Comparison of ENCODE assay signal across 22 cellular contexts in the genomic region with DNA sequence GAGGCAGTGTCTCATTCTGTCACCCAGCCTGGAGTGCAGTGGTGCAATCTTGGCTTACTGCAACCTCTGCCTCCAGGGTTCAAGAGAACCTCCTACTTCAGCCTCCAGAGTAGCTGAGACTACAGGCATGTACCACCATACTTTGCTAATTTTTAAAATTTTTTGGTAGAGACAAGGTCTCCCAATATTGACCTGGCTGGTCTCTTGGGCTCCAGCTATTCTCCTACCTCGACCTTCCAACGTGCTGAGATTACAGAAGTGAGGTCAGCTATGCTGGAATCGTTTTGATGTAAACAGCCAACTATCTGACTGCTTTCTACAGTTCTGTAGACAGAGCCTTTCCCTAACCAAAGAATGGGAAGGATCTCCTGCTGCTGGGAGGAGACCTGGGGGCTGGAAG.
"Had no signal": no experiment of that assay in that cellular context is flagged by ENCODE, and none has a peak within 500 bp of the region (broad histone marks: within the 10 kb centered on the region; RNA-seq: fewer than 3 reads in every experiment).

No MANE protein-coding gene starts in this region.

- H3K4me3 Mint-ChIP-seq: immature natural killer cell, mesothelial cell of epicardium, naive B cell had no signal

- H3K79me2 ChIP-seq: hepatocyte had no signal

- H3K27me3 ChIP-seq: esophagus muscularis mucosa, foreskin keratinocyte had no signal

- DNase-seq: dermis blood vessel endothelial cell; dorsolateral prefrontal cortex; effector CD4-positive, alpha-beta T cell; effector memory CD4-positive, alpha-beta T cell; foreskin keratinocyte; heart left ventricle; hypothalamus; immature natural killer cell; islet precursor cell; kidney; kidney glomerular epithelial cell; left colon; left ventricle myocardium inferior; lower lobe of right lung; mucosa of descending colon; naive B cell had no signal

- H3K36me3 ChIP-seq: esophagus muscularis mucosa, gastroesophageal sphincter, heart left ventricle, left ventricle myocardium inferior, lower lobe of right lung had no signal

- H3K36me3 Mint-ChIP-seq: immature natural killer cell, mesothelial cell of epicardium, naive B cell had no signal

- H3K4me2 ChIP-seq: hepatocyte had no signal

- H3K9me3 ChIP-seq: esophagus muscularis mucosa, gastroesophageal sphincter, heart left ventricle, left ventricle myocardium inferior, lower lobe of right lung, mucosa of descending colon had no signal

- H3K27ac ChIP-seq: coronary artery, dorsolateral prefrontal cortex, esophagus muscularis mucosa, foreskin keratinocyte, gastroesophageal sphincter, heart left ventricle, hepatocyte, left ventricle myocardium inferior, lower lobe of right lung had no signal

- H2AFZ ChIP-seq: hepatocyte had no signal

- H3K4me1 ChIP-seq: esophagus muscularis mucosa, gastroesophageal sphincter, heart left ventricle, left ventricle myocardium inferior, lower lobe of right lung had no signal

- H3K9me3 Mint-ChIP-seq: immature natural killer cell, mesothelial cell of epicardium had no signal

- ATAC-seq: foreskin keratinocyte, gastroesophageal sphincter, heart left ventricle, left colon, left lobe of liver, lower lobe of right lung, mucosa of descending colon had no signal

- H3K4me3 ChIP-seq: coronary artery, dorsolateral prefrontal cortex, esophagus muscularis mucosa, gastroesophageal sphincter, heart left ventricle, hepatocyte, left ventricle myocardium inferior, lower lobe of right lung, mucosa of descending colon had no signal

- H3K4me1 Mint-ChIP-seq: naive B cell had no signal

- H3K27ac Mint-ChIP-seq: immature natural killer cell, mesothelial cell of epicardium, naive B cell had no signal
